In the genomic region with DNA sequence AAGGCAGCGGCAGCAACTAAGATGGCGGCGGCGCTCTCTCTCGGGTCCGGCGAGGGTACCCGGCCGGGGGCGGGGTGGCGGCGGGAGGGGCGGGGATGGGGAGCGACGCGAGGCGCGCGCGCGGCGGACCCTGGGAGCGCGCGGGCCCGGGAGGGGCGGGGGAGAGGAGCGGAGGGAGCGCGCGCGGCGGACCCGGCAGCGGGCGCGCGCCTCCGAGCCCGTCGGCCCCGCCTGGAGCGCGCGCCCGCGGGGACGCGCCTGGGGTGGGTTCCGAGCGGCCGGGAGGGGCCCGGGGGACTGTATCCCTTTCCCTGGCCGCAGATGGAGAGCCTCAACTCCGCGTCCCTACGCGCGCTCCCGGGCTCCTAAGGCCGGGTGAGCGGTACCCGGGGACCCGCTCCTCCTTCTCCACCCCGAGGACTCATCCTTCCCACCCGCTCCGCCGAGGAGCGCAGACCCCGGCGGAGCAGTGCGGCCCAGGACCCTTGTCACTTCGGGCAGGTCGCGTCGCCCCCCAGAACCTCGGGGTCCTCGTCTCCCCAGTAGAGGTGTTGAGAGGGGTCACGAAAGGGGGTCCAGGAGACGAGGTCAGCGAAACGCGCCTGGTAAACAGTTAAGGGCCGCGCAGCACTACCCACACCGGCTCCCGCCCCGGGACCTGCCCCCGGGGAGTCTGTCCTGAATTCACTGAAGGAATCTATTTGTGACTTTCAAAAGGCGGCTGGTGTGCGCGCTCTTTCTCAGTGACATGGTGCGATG, we compare ENCODE assay signal across 8 cellular contexts. TPM values are rescaled to one million over a fixed set of nuclear protein-coding genes. Genes with fewer than 3 reads are reported as not detected.
DNase-seq lines count a peak whose midpoint lies in the region; ATAC-seq and TF ChIP-seq lines count a peak whose summit lies in the region.

A gene (minus strand): TSS at position 23 of the 759 bp plus-strand sequence. CDS start 232 bp downstream, outside the sequence.

- peak; percentile 86 to 89 for DNase-seq in NCI-H2081 (lab: John Stamatoyannopoulos, UW)
- no peak for DNase-seq in NCI-H2081 treated with DMSO at 0.1 percent for 48 hours (lab: John Stamatoyannopoulos, UW)
- peak; percentile 93 for DNase-seq in NCI-H82 (lab: John Stamatoyannopoulos, UW)
- peak; percentile 71 to 87 for DNase-seq in activated CD8-positive, alpha-beta memory T cell treated with anti-CD3 and anti-CD28 coated beads for 1 hour (ENCODE audit: extremely low read depth in 1 of 2, low read depth in 1 of 2)
- peak; percentile 81 for DNase-seq in effector CD4-positive, alpha-beta T cell
- peak; percentile 89 for DNase-seq in lung (ENCODE audit: low spot score)
- DNase-seq in stimulated activated CD4-positive, alpha-beta T cell treated with anti-CD3 and anti-CD28 coated beads, TNF-alpha, amount 100 ng/mL, for 1 hour (ENCODE audit: low read depth in 3 of 3, low spot score in 1 of 3): peak; percentile 80 to 86 (median 83)

- peak within 1 kb of the TSS; percentile 88 to 95 for H3K27ac ChIP-seq in lung (ENCODE audit: low read depth in 1 of 2, low read length in 1 of 2)

- no peaks in the 10 kb centered on the region for H3K9me3 ChIP-seq in lung (ENCODE audit: control insufficient read depth in 2 of 2, insufficient read depth in 1 of 2, low read length in 1 of 2)

- ATAC-seq in HG03196 (IDR thresholded peaks at IDR 0.05; ENCODE audit: unreplicated experiment) (peak; percentile 45), lung (ENCODE audit: insufficient read depth, low FRiP score) (peak; percentile 81)

- peak within 1 kb of the TSS; percentile 88 for H3K4me3 ChIP-seq in lung

- no peak for TF ChIP-seq CTCF in lung (IDR thresholded peaks at IDR 0.05; ENCODE audit: control extremely low read depth, extremely low read depth)

- peaks cover 2 to 10% of the 10 kb centered on the region in 2 donors for H3K4me1 ChIP-seq in lung (ENCODE audit: control insufficient read depth in 2 of 2, insufficient read depth in 2 of 2, low read length in 2 of 2)

- no peaks in the 10 kb centered on the region for H3K36me3 ChIP-seq in lung (ENCODE audit: control insufficient read depth in 2 of 2, insufficient read depth in 2 of 2, low read length in 2 of 2)

- H3K27me3 ChIP-seq in lung (ENCODE audit: control insufficient read depth, insufficient read depth): no peaks in the 10 kb centered on the region

- 1 to 2% methylated on average over 45 to 93 of the region's 93 CpGs for WGBS in lung, 2 donors

RNA-seq across cellular contexts. Expression of the gene that starts here (rescaled TPM):
- 10 to 100 TPM; 85.7 to 88.0 TPM for total RNA-seq in lung
- 10 to 100 TPM; 37.1 to 37.9 TPM for polyA plus RNA-seq in lung
